Comparison of ENCODE assay signal across 8 cellular contexts in genomic region chr1:40709100-40709801, GRCh38. TPM values are rescaled to one million over a fixed set of nuclear protein-coding genes. Genes with fewer than 3 reads are reported as not detected.
DNase-seq lines count a peak whose midpoint lies in the region; ATAC-seq, FAIRE-seq and TF ChIP-seq lines count a peak whose summit lies in the region.

No MANE protein-coding gene starts in this region.

- H3K27ac ChIP-seq in cardiac muscle cell = peak overlapping the region; percentile 99
- H3K27ac ChIP-seq in pancreas = peak overlapping the region; percentile 43 to 82 (median 66)
- H3K27ac ChIP-seq in tibial artery = peak overlapping the region; percentile 62 to 67

- peak overlapping the region; percentile 89 for H3K9ac ChIP-seq in adipocyte (ENCODE audit: low read length)

- peak; percentile 90 to 96 (median 94) for ATAC-seq in pancreas

- H3K36me3 ChIP-seq in adipocyte (ENCODE audit: control insufficient read depth, insufficient read depth, low read length, severe bottlenecking) (no peaks in the 10 kb centered on the region), cardiac muscle cell (no peaks in the 10 kb centered on the region), pancreas (no peaks in the 10 kb centered on the region), tibial artery (no peaks in the 10 kb centered on the region)

- CTCF ChIA-PET in HEK293T (lab: Yijun Ruan, JAX) = interaction anchor here (1.2 kb wide), 1 partner anchor 13 kb away, joined by 3 read pairs; no protein-coding TSS in a partner anchor

- H3K4me1 ChIP-seq in adipocyte (ENCODE audit: control insufficient read depth, insufficient read depth, low read length) = peaks cover 33% of the 10 kb centered on the region
- H3K4me1 ChIP-seq in cardiac muscle cell (ENCODE audit: low read depth) = peaks cover 37% of the 10 kb centered on the region
- peaks cover 33 to 66% (median 36%) of the 10 kb centered on the region in 3 donors for H3K4me1 ChIP-seq in pancreas
- peaks cover 0 to 54% (median 39%) of the 10 kb centered on the region in 4 donors for H3K4me1 ChIP-seq in tibial artery

- POLR2A ChIA-PET in HEK293T (lab: Yijun Ruan, JAX) = interaction anchor here (0.8 to 3.3 kb wide), 3 partner anchors 13 to 17 kb away, joined by 3 to 35 read pairs (median 3); partner anchors contain the start of gene NFYC

- DNase-seq in GM04504 (ENCODE audit: low read depth) (peak; percentile 88), HEK293T (ENCODE audit: extremely low spot score) (peak; percentile 83), MV-4-11 (lab: John Stamatoyannopoulos, UW) (peak; percentile 92), SKM-1 treated with dmso at 0.1 percent for 144 hours (lab: John Stamatoyannopoulos, UW; ENCODE audit: unreplicated experiment) (peak; percentile 27), adipocyte (ENCODE audit: low read depth) (peak; percentile 96), cardiac muscle cell (ENCODE audit: low read depth in 1 of 2, low spot score in 1 of 2) (peak; percentile 97 to 98), pancreas (peak in 4 of 6 donors; percentile 56 to 89 (median 78)), tibial artery (peak; percentile 86)

- FAIRE-seq in pancreas (lab: Jason Lieb, UNC) = peak; percentile 92

- WGBS in pancreas, 2 donors = 2 to 9% methylated on average over 10 of the region's 10 CpGs

- H3K27me3 ChIP-seq in adipocyte (replicated peaks; ENCODE audit: control insufficient read depth, insufficient read depth, low read length) (no peaks in the 10 kb centered on the region), cardiac muscle cell (no peaks in the 10 kb centered on the region), pancreas (no peaks in the 10 kb centered on the region), tibial artery (no peaks in the 10 kb centered on the region)

- intact Hi-C loops in pancreas (cut with DNase I) (no loop called here), tibial artery (cut with DNase I; ENCODE audit: low total_unique reads) (no loop called here)

- H3K4me3 ChIP-seq in adipocyte (ENCODE audit: low read length) (peak overlapping the region; percentile 90), cardiac muscle cell (peak overlapping the region; percentile 67), pancreas (peak overlapping the region; percentile 6 to 48 (median 31)), tibial artery (peak overlapping the region; percentile 54)

- TF ChIP-seq CTCF in cardiac muscle cell (IDR thresholded peaks at IDR 0.05; ENCODE audit: low read depth, low read length) = no peak
- no peak for TF ChIP-seq CTCF in pancreas (IDR thresholded peaks at IDR 0.05)
- TF ChIP-seq CTCF in tibial artery (IDR thresholded peaks at IDR 0.05) = no peak

- H3K9me3 ChIP-seq in adipocyte (ENCODE audit: control insufficient read depth, low read length) (no peaks in the 10 kb centered on the region), cardiac muscle cell (ENCODE audit: low read depth) (no peaks in the 10 kb centered on the region), pancreas (no peaks in the 10 kb centered on the region), tibial artery (no peaks in the 10 kb centered on the region)

TF ChIP-seq in HEK293T, 16 proteins besides CTCF, POLR2A, EP300 and RAD21:
- no peak for TF ChIP-seq SP1 (IDR thresholded peaks at IDR 0.05)
- peak; percentile 97 for TF ChIP-seq PKNOX1 (IDR thresholded peaks at IDR 0.05)
- peak; percentile 74 for TF ChIP-seq ELF4 (IDR thresholded peaks at IDR 0.05)
- TF ChIP-seq BHLHE40 (IDR thresholded peaks at IDR 0.05; ENCODE audit: borderline replicate concordance) = no peak
TF ChIP-seq in HEK293T: peak in this region for 2.

RNA-seq across cellular contexts. Expression of gene NFYC, which starts 17.7 kb away (rescaled TPM):
- total RNA-seq in cardiac muscle cell = 124 and 130 TPM in 2 replicates
- polyA plus RNA-seq in cardiac muscle cell = 143 and 149 TPM in 2 replicates
- 10 to 100 TPM; 23.0 to 39.6 (median 28.2) TPM for total RNA-seq in pancreas
- polyA plus RNA-seq in pancreas = 10 to 100 TPM; 21.3 to 33.8 TPM

RNA-seq across cellular contexts. Expression of gene RIMS3, which starts 43.8 kb away (rescaled TPM):
- total RNA-seq in cardiac muscle cell (33.0 and 39.3 TPM in 2 replicates), pancreas (1 to 10 TPM in 1 of 6 donors, under 1 TPM in 5; 0.55 to 2.7 (median 0.77) TPM)
- polyA plus RNA-seq in cardiac muscle cell (29.1 and 29.7 TPM in 2 replicates), pancreas (under 1 TPM; 0.49 to 0.54 TPM)

Comparison
In these comparisons a context has a peak if more than half of its experiments do, and no peak if none do; other contexts are left out.
1. Peak in every context shown above with its lines: DNase-seq, ATAC-seq, H3K4me3 ChIP-seq and H3K27ac ChIP-seq.
2. DNase-seq: peak in every context shown above with its lines; median percentile 98 in cardiac muscle cell; 96 in adipocyte; 92 in MV-4-11; 88 in GM04504; 86 in tibial artery; 83 in HEK293T; 78 in pancreas; 27 in SKM-1 treated with dmso at 0.1 percent for 144 hours.
3. H3K4me3 ChIP-seq: peak in every context shown above with its lines; median percentile 90 in adipocyte; 67 in cardiac muscle cell; 54 in tibial artery; 31 in pancreas.